Comparison of ENCODE assay signal across 1 cellular context in the genomic region with DNA sequence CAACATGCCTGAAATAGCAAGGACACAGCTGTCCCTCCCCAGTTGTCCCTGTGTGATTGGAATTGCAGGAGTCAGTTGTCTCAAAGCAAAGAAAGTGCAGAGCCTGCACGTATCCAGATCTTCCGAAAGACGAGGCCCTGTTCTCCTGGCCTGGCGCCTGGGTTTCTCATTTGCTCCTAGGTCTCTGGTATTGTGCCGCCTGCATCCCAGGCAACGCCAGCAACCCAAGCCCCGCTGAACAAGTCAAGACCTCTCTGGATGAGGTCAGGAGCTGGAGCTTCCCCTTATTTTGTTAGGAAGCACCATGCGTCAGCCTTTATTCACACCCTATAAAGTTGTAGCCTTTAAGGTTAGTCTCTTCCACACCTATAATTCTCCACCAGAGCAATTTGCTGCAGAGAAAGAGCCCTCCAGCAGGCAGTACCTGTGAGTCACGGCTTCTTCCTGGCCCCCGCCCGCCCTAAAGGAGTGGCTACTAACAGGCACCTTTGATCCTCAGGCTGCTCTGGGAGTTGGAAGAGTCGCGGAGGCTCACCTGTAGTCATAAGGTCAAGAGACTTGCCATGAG.
TF ChIP-seq lines count a peak whose summit lies in the region.

No MANE protein-coding gene starts in this region.

TF ChIP-seq in WTC11, 78 proteins besides CTCF, POLR2A, EP300 and RAD21 (continued from another document):
- no peak for TF ChIP-seq CDX4 (CRISPR knock-in tag; IDR thresholded peaks at IDR 0.05; ENCODE audit: borderline replicate concordance)
- no peak for TF ChIP-seq ZNF281 (CRISPR knock-in tag; IDR thresholded peaks at IDR 0.05)
- TF ChIP-seq, protein P1, sequence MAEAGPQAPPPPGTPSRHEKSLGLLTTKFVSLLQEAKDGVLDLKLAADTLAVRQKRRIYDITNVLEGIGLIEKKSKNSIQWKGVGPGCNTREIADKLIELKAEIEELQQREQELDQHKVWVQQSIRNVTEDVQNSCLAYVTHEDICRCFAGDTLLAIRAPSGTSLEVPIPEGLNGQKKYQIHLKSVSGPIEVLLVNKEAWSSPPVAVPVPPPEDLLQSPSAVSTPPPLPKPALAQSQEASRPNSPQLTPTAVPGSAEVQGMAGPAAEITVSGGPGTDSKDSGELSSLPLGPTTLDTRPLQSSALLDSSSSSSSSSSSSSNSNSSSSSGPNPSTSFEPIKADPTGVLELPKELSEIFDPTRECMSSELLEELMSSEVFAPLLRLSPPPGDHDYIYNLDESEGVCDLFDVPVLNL (CRISPR knock-in tag; IDR thresholded peaks at IDR 0.05; ENCODE audit: borderline replicate concordance, low read depth), result no peak
